Comparison of ENCODE assay signal across 13 cellular contexts in the genomic region with DNA sequence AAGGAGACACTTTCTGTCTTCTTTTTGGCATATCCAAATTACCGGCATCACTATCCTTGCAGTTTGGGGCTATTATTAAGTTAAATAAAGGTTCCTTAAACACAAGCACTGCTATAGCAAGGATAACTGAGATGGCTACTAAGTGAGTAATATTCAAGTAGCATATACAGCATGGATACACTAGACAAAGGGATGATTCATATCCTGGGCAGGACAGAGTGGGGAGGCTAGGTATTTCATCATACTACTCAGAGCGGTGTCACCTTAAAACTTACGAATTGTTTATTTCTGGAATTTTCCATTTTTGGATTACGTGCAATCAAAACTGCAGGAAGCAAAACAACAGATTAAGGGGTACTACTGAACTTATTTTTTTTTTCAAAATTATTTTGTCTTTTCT. TPM values are rescaled to one million over a fixed set of nuclear protein-coding genes. Genes with fewer than 3 reads are reported as not detected.
DNase-seq lines count a peak whose midpoint lies in the region; ATAC-seq and TF ChIP-seq lines count a peak whose summit lies in the region.
"Had no signal": no experiment of that assay in that cellular context is flagged by ENCODE, and none has a peak within 500 bp of the region (broad histone marks: within the 10 kb centered on the region; RNA-seq: fewer than 3 reads in every experiment).

No MANE protein-coding gene starts in this region.

- CTCF ChIA-PET in WTC11 (lab: Charles Lee) = no interaction called here

- H3K4me3 Mint-ChIP-seq in WTC11 = no peak overlapping the region
- H3K4me3 Mint-ChIP-seq in naive thymus-derived CD8-positive, alpha-beta T cell = no peak overlapping the region
- H3K4me3 Mint-ChIP-seq: dendritic cell treated with granulocyte-macrophage colony-stimulating factor and Interleukin-4, amounts not matched to agents 40 ng/mL and 50 ng/mL, for 4 days had no signal

- ATAC-seq in WTC11 = no peak
- no peak for ATAC-seq in naive thymus-derived CD8-positive, alpha-beta T cell
- no peak for ATAC-seq in GM21515 (IDR thresholded peaks at IDR 0.05; ENCODE audit: unreplicated experiment)
- ATAC-seq in HG03045 (IDR thresholded peaks at IDR 0.05; ENCODE audit: unreplicated experiment) = no peak
- ATAC-seq in HG02763 (IDR thresholded peaks at IDR 0.05; ENCODE audit: unreplicated experiment) = no peak

- H3K27me3 Mint-ChIP-seq in WTC11 (ENCODE audit: low read depth) = no peaks in the 10 kb centered on the region
- H3K27me3 Mint-ChIP-seq in naive thymus-derived CD8-positive, alpha-beta T cell = no peaks in the 10 kb centered on the region
- H3K27me3 Mint-ChIP-seq: dendritic cell treated with granulocyte-macrophage colony-stimulating factor and Interleukin-4, amounts not matched to agents 40 ng/mL and 50 ng/mL, for 4 days had no signal

- DNase-seq in AG09319 (ENCODE audit: extremely low read depth, low read depth) (peak; percentile 64), HS-27A (ENCODE audit: low read depth) (peak; percentile 54), WTC11 (ENCODE audit: low spot score) (no peak), kidney epithelial cell (ENCODE audit: low read depth) (peak; percentile 79)
- no peak for DNase-seq in naive thymus-derived CD8-positive, alpha-beta T cell
- DNase-seq: activated CD4-positive, alpha-beta T cell treated with anti-CD3 and anti-CD28 coated beads, Interleukin-2, amount 50 U/mL, for 1 hour; mesendoderm; NCI-H446 treated with DMSO at 0.1 percent for 48 hours; stimulated activated CD4-positive, alpha-beta T cell treated with anti-CD3 and anti-CD28 coated beads, Interleukin-4, amount 100 ng/mL, for 24 hours had no signal

- H3K36me3 Mint-ChIP-seq in WTC11 = peaks cover 52% of the 10 kb centered on the region
- peaks cover 34 to 56% (median 44%) of the 10 kb centered on the region in 3 donors for H3K36me3 Mint-ChIP-seq in naive thymus-derived CD8-positive, alpha-beta T cell

- POLR2A ChIA-PET in WTC11 (lab: Charles Lee) = no interaction called here
- POLR2A ChIA-PET in naive thymus-derived CD8-positive, alpha-beta T cell (lab: Charles Lee) = no interaction called here

- H3K27me3 ChIP-seq in kidney epithelial cell (ENCODE audit: control insufficient read depth, insufficient read depth, low read length) = no peaks in the 10 kb centered on the region

- peaks cover 48% of the 10 kb centered on the region for H3K9me3 Mint-ChIP-seq in WTC11
- peaks cover 3 to 35% (median 17%) of the 10 kb centered on the region in 9 donors for H3K9me3 Mint-ChIP-seq in naive thymus-derived CD8-positive, alpha-beta T cell

- H3K36me3 ChIP-seq in kidney epithelial cell (ENCODE audit: control insufficient read depth, insufficient read depth, low read length) = no peaks in the 10 kb centered on the region

- H3K4me3 ChIP-seq in kidney epithelial cell (ENCODE audit: low read depth, low read length) = no peak overlapping the region

- TF ChIP-seq CTCF in AG09319 (IDR thresholded peaks at IDR 0.05; ENCODE audit: low read depth, low read length) (no peak), WTC11 (IDR thresholded peaks at IDR 0.05) (no peak), kidney epithelial cell (IDR thresholded peaks at IDR 0.05; ENCODE audit: insufficient read depth, low read length, poor library complexity, severe bottlenecking) (no peak)

- H3K4me1 Mint-ChIP-seq in WTC11 = peaks cover 10% of the 10 kb centered on the region
- H3K4me1 Mint-ChIP-seq in naive thymus-derived CD8-positive, alpha-beta T cell = peaks cover 0 to 2% (median under 1%) of the 10 kb centered on the region in 4 donors

- no peak overlapping the region for H3K27ac Mint-ChIP-seq in WTC11
- no peak overlapping the region for H3K27ac Mint-ChIP-seq in naive thymus-derived CD8-positive, alpha-beta T cell
- H3K27ac Mint-ChIP-seq: dendritic cell treated with granulocyte-macrophage colony-stimulating factor and Interleukin-4, amounts not matched to agents 40 ng/mL and 50 ng/mL, for 4 days had no signal

TF ChIP-seq in WTC11, 78 proteins besides CTCF, POLR2A, EP300 and RAD21:
- TF ChIP-seq GABPB1 (CRISPR knock-in tag; IDR thresholded peaks at IDR 0.05) = peak; percentile 52; the same call in 1 of the 2 replicates
- TF ChIP-seq JUN (CRISPR knock-in tag; IDR thresholded peaks at IDR 0.05) = no peak
- TF ChIP-seq GRHL2 (CRISPR knock-in tag; IDR thresholded peaks at IDR 0.05; ENCODE audit: insufficient replicate concordance, severe bottlenecking) = no peak

RNA-seq across cellular contexts. Expression of a gene that starts 54.1 kb away (rescaled TPM):
- total RNA-seq in WTC11 (2021) = 13.6 to 16.2 TPM (median 13.8 TPM) in 3 replicates
- total RNA-seq in kidney epithelial cell = 13.6 and 15.1 TPM in 2 replicates
- 10 to 100 TPM; 11.4 to 13.8 TPM for total RNA-seq in naive thymus-derived CD8-positive, alpha-beta T cell
- polyA plus RNA-seq in naive thymus-derived CD8-positive, alpha-beta T cell = 10 to 100 TPM in 1 of 3 donors, 1 to 10 TPM in 2; 8.8 to 15.0 (median 8.9) TPM

Comparison
In these comparisons a context has a peak if more than half of its experiments do, and no peak if none do; other contexts are left out.
1. DNase-seq: peak in AG09319 (single experiment), HS-27A (single experiment) and kidney epithelial cell (single experiment); none in WTC11 (single experiment) and naive thymus-derived CD8-positive, alpha-beta T cell (0 of 10).